In the genomic region with DNA sequence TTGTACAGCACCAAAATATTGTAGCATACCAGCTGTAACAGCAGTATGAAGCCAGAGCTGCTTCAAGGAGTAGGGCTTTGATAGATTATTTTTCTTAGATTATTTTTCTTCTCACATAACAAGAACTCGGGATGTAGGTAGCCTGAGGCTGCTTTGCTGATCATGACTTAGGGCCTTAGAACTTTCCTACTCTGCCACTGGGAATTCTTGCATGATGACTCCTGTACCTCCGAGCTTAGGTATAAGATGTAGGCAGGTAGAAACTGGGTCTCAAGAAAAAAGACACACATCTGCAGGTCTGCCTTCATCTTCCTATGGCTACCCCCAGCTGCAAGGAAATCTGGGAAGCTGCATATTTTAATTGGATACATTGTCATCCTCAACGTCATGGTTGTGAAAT, we compare ENCODE assay signal across 22 cellular contexts.
"Had no signal": no experiment of that assay in that cellular context is flagged by ENCODE, and none has a peak within 500 bp of the region (broad histone marks: within the 10 kb centered on the region; RNA-seq: fewer than 3 reads in every experiment).

No MANE protein-coding gene starts in this region.

- H3K36me3 ChIP-seq: esophagus squamous epithelium, ovary, sigmoid colon, stomach, thyroid gland had no signal

- H3K27ac ChIP-seq: dorsolateral prefrontal cortex, esophagus squamous epithelium, ovary, psoas muscle, sigmoid colon, stomach, thyroid gland had no signal

- H3K4me1 ChIP-seq: esophagus squamous epithelium, psoas muscle, sigmoid colon, stomach had no signal

- H3K9me3 ChIP-seq: esophagus squamous epithelium, ovary, psoas muscle, sigmoid colon, stomach, thyroid gland had no signal

- DNase-seq: dorsolateral prefrontal cortex; effector CD4-positive, alpha-beta T cell; erythroblast; esophagus squamous epithelium; kidney; mesenchymal stem cell; midbrain; naive thymus-derived CD4-positive, alpha-beta T cell; nucleus accumbens; ovary; posterior cingulate gyrus; psoas muscle; right cardiac atrium; sigmoid colon; stimulated activated CD4-positive, alpha-beta T cell treated with anti-CD3 and anti-CD28 coated beads, Interleukin-2, amount 100 ng/mL, for 24 hours; stimulated activated CD4-positive, alpha-beta T cell treated with anti-CD3 and anti-CD28 coated beads, Interleukin-4, amount 100 ng/mL, for 24 hours; stimulated activated naive CD4-positive, alpha-beta T cell treated with Interleukin-2 at 50 U/mL for 16 hours; stomach; thyroid gland had no signal

- H3K4me3 ChIP-seq: dorsolateral prefrontal cortex, esophagus squamous epithelium, lung, ovary, psoas muscle, sigmoid colon, stomach, thyroid gland had no signal

- H3K27me3 ChIP-seq: esophagus squamous epithelium, ovary, sigmoid colon, stomach, thyroid gland had no signal

- ATAC-seq: left lobe of liver; naive thymus-derived CD4-positive, alpha-beta T cell; psoas muscle; right cardiac atrium; stimulated activated effector memory CD8-positive, alpha-beta T cell treated with anti-CD3 and anti-CD28 coated beads, Interleukin-12 subunit alpha, Interleukin-12 subunit beta, amount 100 ng/mL, for 72 hours had no signal
